17 cellular contexts compared by ENCODE assay signal in genomic region chr6:41699063-41699462, GRCh38. TPM values are rescaled to one million over a fixed set of nuclear protein-coding genes. Genes with fewer than 3 reads are reported as not detected.
DNase-seq lines count a peak whose midpoint lies in the region; ATAC-seq and TF ChIP-seq lines count a peak whose summit lies in the region.
"Had no signal": no experiment of that assay in that cellular context is flagged by ENCODE, and none has a peak within 500 bp of the region (broad histone marks: within the 10 kb centered on the region; RNA-seq: fewer than 3 reads in every experiment).

No MANE protein-coding gene starts in this region.

- no peak overlapping the region for H3K4me3 ChIP-seq in heart left ventricle
- no peak overlapping the region for H3K4me3 ChIP-seq in aorta (ENCODE audit: low read length in 2 of 2)
- H3K4me3 ChIP-seq: A549, uterus had no signal

- WGBS in heart left ventricle, 4 donors: 50 to 72% (median 70%) methylated on average over 1 to 2 of the region's 2 CpGs
- WGBS in aorta, 2 donors: 74 to 78% methylated on average over 2 of the region's 2 CpGs

- peak overlapping the region; percentile 99 for H3K27ac Mint-ChIP-seq in chondrocyte (ENCODE audit: unreplicated experiment)
- H3K27ac Mint-ChIP-seq in naive B cell: peak overlapping the region in 4 of 6 donors; percentile 25 to 97 (median 88)
- H3K27ac Mint-ChIP-seq: activated T-helper 2 cell treated with anti-CD3 and anti-CD28 coated beads, Interferon-gamma antibody, Interleukin-2, Interleukin-4, amounts not matched to agents 10 μg/mL and 5 μg/mL and 100 μg/mL, durations not matched to agents 14 hours and 24 hours and 36 hours had no signal

- H3K4me1 Mint-ChIP-seq in chondrocyte (ENCODE audit: low read depth): peaks cover 51% of the 10 kb centered on the region
- peaks cover 52 to 83% (median 82%) of the 10 kb centered on the region in 3 donors for H3K4me1 Mint-ChIP-seq in naive B cell

- no peaks in the 10 kb centered on the region for H3K36me3 Mint-ChIP-seq in chondrocyte (ENCODE audit: low read depth)
- no peaks in the 10 kb centered on the region for H3K36me3 Mint-ChIP-seq in naive B cell

- intact Hi-C loops in heart left ventricle (cut with DNase I): loop anchor here in 1 of 10 donors (10.0 kb wide), 1 partner anchor 76 kb away; the partner anchor contains the start of gene FRS3
- intact Hi-C loops in left ventricle myocardium superior (cut with micrococcal nuclease): no loop called here
- intact Hi-C loops in aorta (cut with DNase I): no loop called here

- ATAC-seq in heart left ventricle: no peak
- no peak for ATAC-seq in left ventricle myocardium superior
- ATAC-seq in naive B cell (ENCODE audit: low read depth in 2 of 2): no peak
- ATAC-seq in aorta (ENCODE audit: low FRiP score): no peak
- ATAC-seq: A549 had no signal

- peaks cover 3 to 70% (median 37%) of the 10 kb centered on the region in 12 donors for H3K4me1 ChIP-seq in heart left ventricle
- no peaks in the 10 kb centered on the region for H3K4me1 ChIP-seq in aorta (ENCODE audit: control insufficient read depth in 1 of 2, insufficient read depth in 2 of 2, low read length in 2 of 2)
- H3K4me1 ChIP-seq: A549, uterus had no signal

- H3K36me3 ChIP-seq in heart left ventricle: peaks cover 0 to 19% (median 3%) of the 10 kb centered on the region in 9 donors
- no peaks in the 10 kb centered on the region for H3K36me3 ChIP-seq in aorta (ENCODE audit: control insufficient read depth in 1 of 2, insufficient read depth in 2 of 2, low read length in 1 of 2)
- H3K36me3 ChIP-seq: SJCRH30, uterus had no signal

- H3K27me3 Mint-ChIP-seq in chondrocyte (ENCODE audit: low read depth): no peaks in the 10 kb centered on the region
- H3K27me3 Mint-ChIP-seq in naive B cell: no peaks in the 10 kb centered on the region

- H3K27me3 ChIP-seq in heart left ventricle: no peaks in the 10 kb centered on the region
- H3K27me3 ChIP-seq in aorta (ENCODE audit: control insufficient read depth in 1 of 2, insufficient read depth in 2 of 2, low read length in 1 of 2): no peaks in the 10 kb centered on the region
- H3K27me3 ChIP-seq: SJCRH30, uterus had no signal

- H3K9me3 ChIP-seq in heart left ventricle (no peaks in the 10 kb centered on the region), aorta (ENCODE audit: control insufficient read depth, low read length) (no peaks in the 10 kb centered on the region)
- H3K9me3 ChIP-seq: A549, SJCRH30, uterus had no signal

- no peak for TF ChIP-seq CTCF in heart left ventricle (IDR thresholded peaks at IDR 0.05)
- peak; percentile 3 for TF ChIP-seq CTCF in chondrocyte (IDR thresholded peaks at IDR 0.05)

- H3K27ac ChIP-seq in heart left ventricle: peak overlapping the region in 11 of 12 donors; percentile 32 to 90 (median 72)
- peak overlapping the region; percentile 99 for H3K27ac ChIP-seq in temporal lobe (ENCODE audit: low read depth, low read length)
- H3K27ac ChIP-seq in aorta (ENCODE audit: low read depth in 1 of 2, low read length in 2 of 2): no peak overlapping the region
- H3K27ac ChIP-seq: A549 had no signal

- DNase-seq in heart left ventricle (peak in 1 of 5 donors; percentile 3), left ventricle myocardium superior (no peak), chondrocyte (ENCODE audit: low spot score) (no peak), naive B cell (no peak), aorta (no peak), NCI-H1417 (lab: John Stamatoyannopoulos, UW) (no peak)
- no peak for DNase-seq in activated CD8-positive, alpha-beta memory T cell treated with anti-CD3 and anti-CD28 coated beads, Interleukin-2, amount 50 U/mL, for 48 hours
- DNase-seq: activated CD4-positive, alpha-beta T cell treated with anti-CD3 and anti-CD28 coated beads, Interleukin-2, amount 50 U/mL, for 4 hours; COR-L47; effector CD4-positive, alpha-beta T cell; stimulated activated CD4-positive, alpha-beta T cell treated with anti-CD3 and anti-CD28 coated beads, Interleukin-2, amount 100 ng/mL, for 24 hours; stimulated activated CD8-positive, alpha-beta memory T cell treated with anti-CD3 and anti-CD28 coated beads, Interleukin-4, amount 100 ng/mL, for 48 hours; uterus had no signal

- TF ChIP-seq POLR2A in heart left ventricle (IDR thresholded peaks at IDR 0.05): no peak

- H3K9me3 Mint-ChIP-seq in chondrocyte (ENCODE audit: low read depth) (no peaks in the 10 kb centered on the region), naive B cell (no peaks in the 10 kb centered on the region)
- H3K9me3 Mint-ChIP-seq: activated T-helper 2 cell treated with anti-CD3 and anti-CD28 coated beads, Interferon-gamma antibody, Interleukin-2, Interleukin-4, amounts not matched to agents 10 μg/mL and 5 μg/mL and 100 μg/mL, durations not matched to agents 14 hours and 24 hours and 36 hours had no signal

- no peak overlapping the region for H3K4me3 Mint-ChIP-seq in chondrocyte (ENCODE audit: unreplicated experiment)
- peak overlapping the region in 1 of 8 donors; percentile 44 for H3K4me3 Mint-ChIP-seq in naive B cell

RNA-seq across cellular contexts. Expression of gene TFEB, which starts 36.3 kb away (rescaled TPM):
- total RNA-seq in heart left ventricle (10 to 100 TPM; 26.2 to 47.2 (median 41.1) TPM), left ventricle myocardium superior (50.9 TPM), chondrocyte (10.7 to 12.4 TPM (median 11.6 TPM) in 3 replicates), temporal lobe (2.7 TPM), aorta (10 to 100 TPM; 22.2 to 32.1 TPM)
- polyA plus RNA-seq in heart left ventricle (10 to 100 TPM; 37.7 to 40.1 TPM), naive B cell (ENCODE audit: low read depth in 6 of 6) (100 to 1,000 TPM in 1 of 6 donors, 10 to 100 TPM in 5; 52.3 to 145 (median 72.6) TPM), aorta (10 to 100 TPM in 1 of 2 donors, 1 to 10 TPM in 1; 7.3 to 20.9 TPM)

RNA-seq across cellular contexts. Expression of gene PGC, which starts 48.1 kb away (rescaled TPM):
- total RNA-seq in heart left ventricle (not detected), left ventricle myocardium superior (not detected), chondrocyte (not detected in 3 replicates), temporal lobe (0.49 TPM), aorta (under 1 TPM; 0.33 to 0.65 TPM)
- polyA plus RNA-seq in heart left ventricle (1 to 10 TPM in 1 of 2 donors, not detected in 1; 1.1 TPM), naive B cell (ENCODE audit: low read depth in 6 of 6) (not detected), aorta (1 to 10 TPM; 1.1 to 2.5 TPM)
- total RNA-seq: activated T-helper 2 cell treated with anti-CD3 and anti-CD28 coated beads, Interferon-gamma antibody, Interleukin-2, Interleukin-4, amounts not matched to agents 10 μg/mL and 5 μg/mL and 100 μg/mL, durations not matched to agents 14 hours and 24 hours and 36 hours; SJCRH30 had no signal
- polyA plus RNA-seq: A549 had no signal

Comparison
In these comparisons a context has a peak if more than half of its experiments do, and no peak if none do; other contexts are left out.
1. H3K27ac ChIP-seq: peak in heart left ventricle (11 of 12) and temporal lobe (single experiment); none in aorta (0 of 2).